In genomic region chr12:26683443-26683842, GRCh38 we compare ENCODE assay signal across 10 cellular contexts.
"Had no signal": no experiment of that assay in that cellular context is flagged by ENCODE, and none has a peak within 500 bp of the region (broad histone marks: within the 10 kb centered on the region; RNA-seq: fewer than 3 reads in every experiment).

No MANE protein-coding gene starts in this region.

- H3K4me3 ChIP-seq: GM23338, HAP-1 had no signal

- ATAC-seq: GM23338, HCT116 had no signal

- DNase-seq: H7, IMR-90, Karpas-422, KBM-7 had no signal

- H2AFZ ChIP-seq: GM23338 had no signal

- H3K9me3 ChIP-seq: HAP-1 had no signal

- FAIRE-seq: H1 had no signal

- H3K36me3 ChIP-seq: HAP-1 had no signal

- H3K4me3 Mint-ChIP-seq: GM23338 had no signal

- H3K4me2 ChIP-seq: GM23338, KMS-11 had no signal

- H3K27ac ChIP-seq: HL-60, KMS-11 had no signal

- H3K9ac ChIP-seq: KMS-11 had no signal

- H3K27ac Mint-ChIP-seq: GM23338 had no signal
